Comparison of ENCODE assay signal across 8 cellular contexts in the genomic region with DNA sequence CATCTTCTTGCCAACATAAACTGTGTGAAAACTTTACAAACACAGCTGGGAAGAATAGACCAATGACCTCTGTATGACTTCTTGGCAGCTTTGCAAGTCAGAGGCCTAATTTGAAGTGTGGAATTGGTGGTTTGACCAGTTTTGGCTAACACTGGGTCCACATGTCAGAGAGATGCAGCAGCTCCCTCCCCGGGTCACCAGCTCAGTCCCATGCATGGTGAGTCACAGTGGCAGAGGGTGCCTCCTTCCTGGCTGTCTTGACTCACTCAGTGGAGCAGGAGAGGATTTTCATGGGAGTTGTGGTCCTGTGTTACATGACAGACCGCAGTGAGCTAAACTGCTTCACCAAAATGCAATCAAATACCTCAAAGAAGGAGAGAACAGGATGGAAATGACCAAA. TPM values are rescaled to one million over a fixed set of nuclear protein-coding genes. Genes with fewer than 3 reads are reported as not detected.
DNase-seq lines count a peak whose midpoint lies in the region; ATAC-seq and TF ChIP-seq lines count a peak whose summit lies in the region.

No MANE protein-coding gene starts in this region.

- DNase-seq in ELR (ENCODE audit: low read depth) (peak; percentile 65), SK-MEL-5 (ENCODE audit: low read depth, low spot score) (peak; percentile 20), left lung (peak in 1 of 2 donors; percentile 72), NCI-H510A (lab: John Stamatoyannopoulos, UW) (no peak), NOMO-1 treated with dmso at 0.1 percent for 144 hours (lab: John Stamatoyannopoulos, UW; ENCODE audit: unreplicated experiment) (no peak), superior temporal gyrus (ENCODE audit: extremely low spot score) (no peak)
- no peak for DNase-seq in effector memory CD4-positive, alpha-beta T cell

- intact Hi-C loops in left lung (cut with DNase I), result no loop called here

- H3K9me3 ChIP-seq in left lung, result no peaks in the 10 kb centered on the region
- H3K9me3 ChIP-seq in effector memory CD4-positive, alpha-beta T cell (ENCODE audit: control insufficient read depth, low read length), result no peaks in the 10 kb centered on the region

- no peaks in the 10 kb centered on the region for H3K36me3 ChIP-seq in left lung
- H3K36me3 ChIP-seq in effector memory CD4-positive, alpha-beta T cell (ENCODE audit: control insufficient read depth, insufficient read depth, low read length), result no peaks in the 10 kb centered on the region

- no peak for TF ChIP-seq CTCF in left lung (IDR thresholded peaks at IDR 0.05)

- ATAC-seq in HG02642 (IDR thresholded peaks at IDR 0.05; ENCODE audit: poor library complexity, unreplicated experiment), result peak; percentile 45
- peak; percentile 84 for ATAC-seq in left lung

- no peaks in the 10 kb centered on the region for H3K27me3 ChIP-seq in left lung
- H3K27me3 ChIP-seq in effector memory CD4-positive, alpha-beta T cell (replicated peaks; ENCODE audit: control insufficient read depth, insufficient read depth, low read length, poor library complexity, severe bottlenecking), result no peaks in the 10 kb centered on the region

- no peak overlapping the region for H3K4me3 ChIP-seq in left lung
- H3K4me3 ChIP-seq in effector memory CD4-positive, alpha-beta T cell (ENCODE audit: insufficient read depth, low read depth, low read length, poor library complexity, severe bottlenecking), result no peak overlapping the region

- peaks cover 0 to 15% of the 10 kb centered on the region in 2 donors for H3K4me1 ChIP-seq in left lung
- H3K4me1 ChIP-seq in effector memory CD4-positive, alpha-beta T cell (ENCODE audit: control insufficient read depth, insufficient read depth, low read length, poor library complexity, severe bottlenecking), result no peaks in the 10 kb centered on the region

- peak overlapping the region in 1 of 2 donors; percentile 3 for H3K27ac ChIP-seq in left lung
- no peak overlapping the region for H3K27ac ChIP-seq in effector memory CD4-positive, alpha-beta T cell (ENCODE audit: insufficient read depth, low read length, poor library complexity, severe bottlenecking)

- in situ Hi-C loops in SK-MEL-5 (cut with HindIII; ENCODE audit: low pct_unique_long_range_greater_than_20kb, low sequenced_read_pairs), result no loop called here

RNA-seq across cellular contexts. Expression of gene STARD3NL, which starts 8.2 kb away (rescaled TPM):
- 115 and 125 TPM in 2 replicates for total RNA-seq in SK-MEL-5 (2014; rRNA removed; shearing (Covaris generic))
- polyA plus RNA-seq in SK-MEL-5 (2015; cell fraction: cytosol; rRNA removed), result 70.0 and 78.1 TPM in 2 replicates
- polyA plus RNA-seq in SK-MEL-5 (2015; cell fraction: nucleus; rRNA removed), result 30.8 and 36.5 TPM in 2 replicates
- 10 to 100 TPM; 53.4 to 62.2 TPM for total RNA-seq in left lung

Comparison
In these comparisons a context has a peak if more than half of its experiments do, and no peak if none do; other contexts are left out.
1. DNase-seq: peak in ELR (single experiment) and SK-MEL-5 (single experiment); none in NCI-H510A (single experiment), NOMO-1 treated with dmso at 0.1 percent for 144 hours (single experiment), effector memory CD4-positive, alpha-beta T cell (0 of 3) and superior temporal gyrus (single experiment).